Comparison of ENCODE assay signal across 13 cellular contexts in the genomic region with DNA sequence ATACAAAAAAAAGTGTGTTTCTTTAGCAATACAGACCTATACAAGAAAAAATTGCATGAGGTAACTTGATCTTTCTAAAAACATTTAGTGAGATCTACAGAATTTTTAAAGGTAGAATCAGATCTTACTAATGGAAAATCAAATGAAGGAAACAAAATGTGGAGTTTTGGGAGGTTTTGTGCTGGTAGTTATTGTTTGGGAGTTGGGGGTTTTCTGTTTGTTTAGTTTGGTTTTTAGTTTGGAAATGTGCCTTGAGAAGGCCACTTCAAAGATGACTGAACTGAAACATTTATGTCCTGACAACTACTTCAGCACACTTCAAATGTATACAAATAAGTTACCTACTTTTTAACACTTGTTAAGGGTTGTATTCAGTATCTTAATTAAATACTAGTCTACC.
DNase-seq lines count a peak whose midpoint lies in the region; ATAC-seq and TF ChIP-seq lines count a peak whose summit lies in the region.
"Had no signal": no experiment of that assay in that cellular context is flagged by ENCODE, and none has a peak within 500 bp of the region (broad histone marks: within the 10 kb centered on the region; RNA-seq: fewer than 3 reads in every experiment).

No MANE protein-coding gene starts in this region.

- CTCF ChIA-PET in HEK293 (lab: Yijun Ruan, JAX) (interaction anchor here (0.6 kb wide), 1 partner anchor 281 kb away, joined by 4 read pairs; no protein-coding TSS in a partner anchor), Panc1 (lab: Charles Lee) (no interaction called here)
- CTCF ChIA-PET in activated CD4-positive, alpha-beta memory T cell treated with anti-CD3 and anti-CD28 coated beads for 36 hours (lab: Charles Lee): no interaction called here

- POLR2A ChIA-PET in HEK293 (lab: Yijun Ruan, JAX): no interaction called here
- POLR2A ChIA-PET in Panc1 (lab: Charles Lee): no interaction called here
- POLR2A ChIA-PET in activated CD4-positive, alpha-beta memory T cell treated with anti-CD3 and anti-CD28 coated beads for 36 hours (lab: Charles Lee): no interaction called here

- H3K36me3 Mint-ChIP-seq in nephron (ENCODE audit: low read depth): no peaks in the 10 kb centered on the region
- no peaks in the 10 kb centered on the region for H3K36me3 Mint-ChIP-seq in activated CD4-positive, alpha-beta memory T cell treated with anti-CD3 and anti-CD28 coated beads for 36 hours
- H3K36me3 Mint-ChIP-seq: CD14-positive monocyte; CD8-positive, alpha-beta T cell had no signal

- intact Hi-C loops in Panc1 (cut with micrococcal nuclease; ENCODE audit: unreplicated experiment) (no loop called here), mucosa of descending colon (cut with DNase I, micrococcal nuclease) (no loop called here)
- intact Hi-C loops in activated CD4-positive, alpha-beta memory T cell treated with anti-CD3 and anti-CD28 coated beads for 36 hours (cut with micrococcal nuclease): no loop called here

- H3K27me3 ChIP-seq in Panc1 (ENCODE audit: control insufficient read depth, insufficient read depth, low read length): no peaks in the 10 kb centered on the region

- H3K27me3 Mint-ChIP-seq in nephron (ENCODE audit: low read depth): no peaks in the 10 kb centered on the region
- H3K27me3 Mint-ChIP-seq in activated CD4-positive, alpha-beta memory T cell treated with anti-CD3 and anti-CD28 coated beads for 36 hours: no peaks in the 10 kb centered on the region

- H3K36me3 ChIP-seq in HEK293 (ENCODE audit: control insufficient read depth in 2 of 2, insufficient read depth in 1 of 2, low read length in 2 of 2): no peaks in the 10 kb centered on the region
- no peaks in the 10 kb centered on the region for H3K36me3 ChIP-seq in Panc1 (ENCODE audit: control insufficient read depth, insufficient read depth, low read length)
- no peaks in the 10 kb centered on the region for H3K36me3 ChIP-seq in mucosa of descending colon (ENCODE audit: low read depth)

- H3K9me3 ChIP-seq in HEK293 (ENCODE audit: control insufficient read depth, insufficient read depth, low read depth, low read length) (no peaks in the 10 kb centered on the region), Panc1 (ENCODE audit: control insufficient read depth, insufficient read depth, low read depth, low read length) (no peaks in the 10 kb centered on the region), mucosa of descending colon (no peaks in the 10 kb centered on the region)

- no peak overlapping the region for H3K4me3 Mint-ChIP-seq in nephron
- no peak overlapping the region for H3K4me3 Mint-ChIP-seq in activated CD4-positive, alpha-beta memory T cell treated with anti-CD3 and anti-CD28 coated beads for 36 hours
- H3K4me3 Mint-ChIP-seq: CD14-positive monocyte; CD8-positive, alpha-beta T cell had no signal

- H3K4me3 ChIP-seq in HEK293 (ENCODE audit: low read depth, low read length) (no peak overlapping the region), Panc1 (ENCODE audit: low read depth in 2 of 2, low read length in 2 of 2) (no peak overlapping the region), mucosa of descending colon (no peak overlapping the region)

- H3K27ac ChIP-seq in HEK293 (ENCODE audit: extremely low read depth, low read depth, low read length): no peak overlapping the region
- H3K27ac ChIP-seq in Panc1 (ENCODE audit: low read length): peak overlapping the region; percentile 57; the same call in 1 of the 2 replicates
- H3K27ac ChIP-seq: HL-60 had no signal

- BruUV-seq in Panc1 (replicated peaks; lab: Mats Ljungman, UMichigan): no TSS peak

- peaks cover 35% of the 10 kb centered on the region for H3K4me1 Mint-ChIP-seq in nephron
- H3K4me1 Mint-ChIP-seq in activated CD4-positive, alpha-beta memory T cell treated with anti-CD3 and anti-CD28 coated beads for 36 hours (ENCODE audit: low read depth): no peaks in the 10 kb centered on the region
- H3K4me1 Mint-ChIP-seq: CD14-positive monocyte had no signal

- in situ Hi-C loops in Panc1 (cut with HindIII; ENCODE audit: low pct_unique_long_range_greater_than_20kb, low sequenced_read_pairs): no loop called here

- ATAC-seq in Panc1 (no peak), mucosa of descending colon (no peak), HG03469 (IDR thresholded peaks at IDR 0.05; ENCODE audit: unreplicated experiment) (no peak)
- ATAC-seq: CD8-positive, alpha-beta T cell had no signal

- no peak for DNase-seq in Panc1 (ENCODE audit: low read depth, low spot score)
- no peak for DNase-seq in mucosa of descending colon
- no peak for DNase-seq in activated CD4-positive, alpha-beta memory T cell treated with anti-CD3 and anti-CD28 coated beads for 36 hours
- no peak for DNase-seq in DMS 273 (lab: John Stamatoyannopoulos, UW; ENCODE audit: unreplicated experiment)
- DNase-seq: CD8-positive, alpha-beta T cell; COR-L47; H7 had no signal

- peak overlapping the region; percentile 19 to 96 (median 91) for H3K27ac Mint-ChIP-seq in nephron
- H3K27ac Mint-ChIP-seq in activated CD4-positive, alpha-beta memory T cell treated with anti-CD3 and anti-CD28 coated beads for 36 hours: no peak overlapping the region
- H3K27ac Mint-ChIP-seq: CD14-positive monocyte; CD8-positive, alpha-beta T cell; GM23338 had no signal

- H3K4me1 ChIP-seq in HEK293 (ENCODE audit: control insufficient read depth, insufficient read depth, low read length): peaks cover 20% of the 10 kb centered on the region
- H3K4me1 ChIP-seq in Panc1 (ENCODE audit: control insufficient read depth, insufficient read depth, low read length): peaks cover 10% of the 10 kb centered on the region
- H3K4me1 ChIP-seq in mucosa of descending colon (ENCODE audit: low read depth): no peaks in the 10 kb centered on the region

- TF ChIP-seq CTCF in HEK293 (tag by site-specific recombination; IDR thresholded peaks at IDR 0.05) (no peak), Panc1 (IDR thresholded peaks at IDR 0.05) (no peak), nephron (IDR thresholded peaks at IDR 0.05; ENCODE audit: unreplicated experiment in 3 of 3) (no peak), mucosa of descending colon (IDR thresholded peaks at IDR 0.05) (no peak)

- no peaks in the 10 kb centered on the region for H3K9me3 Mint-ChIP-seq in nephron
- no peaks in the 10 kb centered on the region for H3K9me3 Mint-ChIP-seq in activated CD4-positive, alpha-beta memory T cell treated with anti-CD3 and anti-CD28 coated beads for 36 hours
- H3K9me3 Mint-ChIP-seq: CD8-positive, alpha-beta T cell; GM23338 had no signal

TF ChIP-seq in HEK293, 187 proteins besides CTCF, POLR2A, EP300 and RAD21:
- TF ChIP-seq OSR2 (tag by site-specific recombination; IDR thresholded peaks at IDR 0.05) (0 out of 2 replicates have a peak, but pooled peaks have one; percentile 16), ZNF341 (tag by site-specific recombination; IDR thresholded peaks at IDR 0.05; ENCODE audit: low read depth) (no peak), FEZF1 (tag by site-specific recombination; IDR thresholded peaks at IDR 0.05) (peak; percentile 15; the same call in 1 of the 2 replicates), ZNF664 (tag by site-specific recombination; IDR thresholded peaks at IDR 0.05) (peak; percentile 43; the same call in 1 of the 2 replicates), BCL11B (tag by site-specific recombination; IDR thresholded peaks at IDR 0.05; ENCODE audit: low read depth) (no peak), PRDM6 (tag by site-specific recombination; IDR thresholded peaks at IDR 0.05) (peak; percentile 50), WT1 (tag by site-specific recombination; IDR thresholded peaks at IDR 0.05) (peak; percentile 57)
